Comparison of ENCODE assay signal across 10 cellular contexts in genomic region chr20:51128198-51128597, GRCh38.
A peak's percentile ranks its signal among the peaks of the same experiment; 100 is the strongest.
DNase-seq lines count a peak whose midpoint lies in the region; ATAC-seq, FAIRE-seq and TF ChIP-seq lines count a peak whose summit lies in the region.
"Had no signal": no experiment of that assay in that cellular context is flagged by ENCODE, and none has a peak within 500 bp of the region (broad histone marks: within the 10 kb centered on the region; RNA-seq: fewer than 3 reads in every experiment).

No MANE protein-coding gene starts in this region.

- CTCF ChIA-PET in activated CD4-positive, alpha-beta T cell treated with anti-CD3 and anti-CD28 coated beads for 36 hours (lab: Charles Lee): interaction anchor here (1.3 to 3.0 kb wide), 3 partner anchors 9 to 146 kb away, joined by 3 to 10 read pairs (median 8); no protein-coding TSS in a partner anchor
- CTCF ChIA-PET in GM12878 (lab: Yijun Ruan, JAX): no interaction called here

- H3K9me3 ChIP-seq in GM12878 (replicated peaks; ENCODE audit: control insufficient read depth, insufficient read depth, low read length): no peaks in the 10 kb centered on the region

- SMC1A ChIA-PET in GM12878 (lab: Charles Lee; ENCODE audit: uncharacterized antibody, unreplicated experiment): no interaction called here

- peaks cover 13% of the 10 kb centered on the region for H3K27me3 Mint-ChIP-seq in activated CD4-positive, alpha-beta T cell treated with anti-CD3 and anti-CD28 coated beads for 36 hours

- H3K4me2 ChIP-seq in GM12878 (ENCODE audit: control insufficient read depth, insufficient read depth): no peak overlapping the region

- peak; percentile 93 for ATAC-seq in activated CD4-positive, alpha-beta T cell treated with anti-CD3 and anti-CD28 coated beads for 36 hours
- ATAC-seq in HG03108 (IDR thresholded peaks at IDR 0.05; ENCODE audit: unreplicated experiment) (peak; percentile 73), GM12878 (peak; percentile 70), HG03025 (IDR thresholded peaks at IDR 0.05; ENCODE audit: low FRiP score, unreplicated experiment) (no peak)

- no peaks in the 10 kb centered on the region for H3K79me2 ChIP-seq in GM12878 (ENCODE audit: control insufficient read depth, insufficient read depth, low read length)

- no peak for FAIRE-seq in GM12878 (lab: Jason Lieb, UNC)
- FAIRE-seq in GM19239 (lab: Jason Lieb, UNC): no peak

- H3K4me3 ChIP-seq in GM12878 (no peak overlapping the region), skeletal muscle cell (ENCODE audit: low read depth, low read length) (no peak overlapping the region), dorsolateral prefrontal cortex (no peak overlapping the region)

- RAD21 ChIA-PET in GM12878 (lab: Charles Lee; ENCODE audit: unreplicated experiment): no interaction called here

- peak overlapping the region; percentile 29 for H3K27ac Mint-ChIP-seq in activated CD4-positive, alpha-beta T cell treated with anti-CD3 and anti-CD28 coated beads for 36 hours
- H3K27ac Mint-ChIP-seq: activated naive CD4-positive, alpha-beta T cell treated with anti-CD3 and anti-CD28 coated beads, Interleukin-2, amount 50 U/mL, for 24 hours had no signal

- H3K9ac ChIP-seq in GM12878 (ENCODE audit: control insufficient read depth, insufficient read depth, low read length): no peak overlapping the region

- H3K4me1 Mint-ChIP-seq in activated CD4-positive, alpha-beta T cell treated with anti-CD3 and anti-CD28 coated beads for 36 hours: peaks cover 15% of the 10 kb centered on the region
- H3K4me1 Mint-ChIP-seq: activated naive CD4-positive, alpha-beta T cell treated with anti-CD3 and anti-CD28 coated beads, Interleukin-2, amount 50 U/mL, for 24 hours had no signal

- no peak for TF ChIP-seq EP300 in GM12878 (IDR thresholded peaks at IDR 0.05; ENCODE audit: borderline replicate concordance in 1 of 2, control insufficient read depth in 1 of 2, low read depth in 2 of 2, low read length in 2 of 2)

- no peak overlapping the region for H3K27ac ChIP-seq in GM12878 (ENCODE audit: control insufficient read depth, insufficient read depth)
- no peak overlapping the region for H3K27ac ChIP-seq in dorsolateral prefrontal cortex
- H3K27ac ChIP-seq: C4-2B had no signal

- intact Hi-C loops in activated CD4-positive, alpha-beta T cell treated with anti-CD3 and anti-CD28 coated beads for 36 hours (cut with DNase I, micrococcal nuclease): loop anchor here in 1 of 2 experiments (1.0 kb wide), 1 partner anchor 64 kb away; no protein-coding TSS in a partner anchor
- intact Hi-C loops in GM12878 (cut with micrococcal nuclease; ENCODE audit: unreplicated experiment): no loop called here
- intact Hi-C loops in dorsolateral prefrontal cortex (cut with DNase I): no loop called here

- H3K4me3 Mint-ChIP-seq in activated CD4-positive, alpha-beta T cell treated with anti-CD3 and anti-CD28 coated beads for 36 hours: no peak overlapping the region
- H3K4me3 Mint-ChIP-seq: activated naive CD4-positive, alpha-beta T cell treated with anti-CD3 and anti-CD28 coated beads, Interleukin-2, amount 50 U/mL, for 24 hours had no signal

- DNase-seq in activated CD4-positive, alpha-beta T cell treated with anti-CD3 and anti-CD28 coated beads for 36 hours: peak; percentile 61
- no peak for DNase-seq in activated CD4-positive, alpha-beta T cell treated with anti-CD3 and anti-CD28 coated beads, Interleukin-2, amount 50 U/mL, for 1 hour
- DNase-seq in GM12878 (ENCODE audit: low read depth, low spot score) (no peak), skeletal muscle cell (ENCODE audit: low read depth) (peak; percentile 92), GM19239 (ENCODE audit: insufficient read length, low spot score) (no peak), dorsolateral prefrontal cortex (no peak)

- no peak overlapping the region for H2AFZ ChIP-seq in GM12878 (ENCODE audit: control insufficient read depth, low read depth, low read length)

- no peaks in the 10 kb centered on the region for H3K36me3 ChIP-seq in GM12878 (ENCODE audit: control insufficient read depth in 2 of 2, insufficient read depth in 2 of 2, low read length in 1 of 2)

- no peaks in the 10 kb centered on the region for H3K36me3 Mint-ChIP-seq in activated CD4-positive, alpha-beta T cell treated with anti-CD3 and anti-CD28 coated beads for 36 hours (ENCODE audit: low read depth)
- H3K36me3 Mint-ChIP-seq: activated naive CD4-positive, alpha-beta T cell treated with anti-CD3 and anti-CD28 coated beads, Interleukin-2, amount 50 U/mL, for 24 hours had no signal

- no peak for TF ChIP-seq RAD21 in GM12878 (IDR thresholded peaks at IDR 0.05; ENCODE audit: insufficient read depth, low read depth, low read length)

- no peaks in the 10 kb centered on the region for H3K9me3 Mint-ChIP-seq in activated CD4-positive, alpha-beta T cell treated with anti-CD3 and anti-CD28 coated beads for 36 hours (ENCODE audit: low read depth)
- H3K9me3 Mint-ChIP-seq: activated naive CD4-positive, alpha-beta T cell treated with anti-CD3 and anti-CD28 coated beads, Interleukin-2, amount 50 U/mL, for 24 hours had no signal

- no TSS peak for BruUV-seq in GM12878 (replicated peaks; lab: Mats Ljungman, UMichigan)

- no peak for TF ChIP-seq CTCF in GM12878 (IDR thresholded peaks at IDR 0.05 in 2 of 3, conservative IDR thresholded peaks at IDR 0.05 in 1 of 3; ENCODE audit: control insufficient read depth in 2 of 3, extremely low read depth in 1 of 3, insufficient read depth in 1 of 3, low read depth in 3 of 3, low read length in 3 of 3)
- no peak for TF ChIP-seq CTCF in dorsolateral prefrontal cortex (IDR thresholded peaks at IDR 0.05 in 54 of 56, conservative IDR thresholded peaks at IDR 0.05 in 2 of 56; ENCODE audit: low read depth in 1 of 56, partially characterized antibody in 56 of 56)

- in situ Hi-C loops in GM12878 (cut with MboI): no loop called here

- no peak for TF ChIP-seq POLR2A in GM12878 (IDR thresholded peaks at IDR 0.05; ENCODE audit: low read depth, low read length)

- WGBS in GM12878 (ENCODE audit: insufficient coverage, insufficient replicate concordance, low lambda C conversion rate, missing lambda C conversion rate): 0% methylated on average over 4 of the region's 4 CpGs

- H3K4me1 ChIP-seq in GM12878 (ENCODE audit: control insufficient read depth, insufficient read depth, low read length): no peaks in the 10 kb centered on the region; the same call in 1 of the 2 replicates

- POLR2A ChIA-PET in activated CD4-positive, alpha-beta T cell treated with anti-CD3 and anti-CD28 coated beads for 36 hours (lab: Charles Lee): interaction anchor here (0.6 kb wide), 1 partner anchor 196 kb away, joined by 3 read pairs; no protein-coding TSS in a partner anchor
- POLR2A ChIA-PET in GM12878 (lab: Charles Lee): no interaction called here

- peaks cover 0 to 2% of the 10 kb centered on the region in 2 experiments; a peak in 1 of 4 replicates for H3K27me3 ChIP-seq in GM12878 (replicated peaks in 1 of 2; ENCODE audit: control insufficient read depth in 2 of 2, insufficient read depth in 2 of 2, low read length in 1 of 2)
- peaks cover 0 to 10% (median 0%) of the 10 kb centered on the region in 45 donors for H3K27me3 ChIP-seq in dorsolateral prefrontal cortex

- no peaks in the 10 kb centered on the region for H4K20me1 ChIP-seq in GM12878 (ENCODE audit: control insufficient read depth, insufficient read depth)

TF ChIP-seq in GM12878, 131 proteins besides CTCF, POLR2A, EP300 and RAD21:
- TF ChIP-seq PAX5 (IDR thresholded peaks at IDR 0.05; ENCODE audit: borderline replicate concordance, low read depth, low read length): peak; percentile 55; the same call in 1 of the 2 replicates
- no peak for TF ChIP-seq BCL11A (IDR thresholded peaks at IDR 0.05; ENCODE audit: low read depth, low read length)
TF ChIP-seq in GM12878: peak in this region for 1.

Comparison
In these comparisons a context has a peak if more than half of its experiments do, and no peak if none do; other contexts are left out.
1. DNase-seq: peak in activated CD4-positive, alpha-beta T cell treated with anti-CD3 and anti-CD28 coated beads for 36 hours (single experiment) and skeletal muscle cell (single experiment); none in activated CD4-positive, alpha-beta T cell treated with anti-CD3 and anti-CD28 coated beads, Interleukin-2, amount 50 U/mL, for 1 hour (single experiment), GM12878 (single experiment), GM19239 (single experiment) and dorsolateral prefrontal cortex (0 of 10).